Comparison of ENCODE assay signal across 28 cellular contexts in genomic region chr4:162422312-162422711, GRCh38.
"Had no signal": no experiment of that assay in that cellular context is flagged by ENCODE, and none has a peak within 500 bp of the region (broad histone marks: within the 10 kb centered on the region; RNA-seq: fewer than 3 reads in every experiment).

No MANE protein-coding gene starts in this region.

- DNase-seq: activated CD4-positive, alpha-beta memory T cell treated with anti-CD3 and anti-CD28 coated beads for 36 hours; activated CD4-positive, alpha-beta T cell treated with anti-CD3 and anti-CD28 coated beads for 36 hours; activated CD4-positive, alpha-beta T cell treated with anti-CD3 and anti-CD28 coated beads, Interleukin-2, amount 10 ng/mL, durations not matched to agents 24 days and 14 days; activated CD4-positive, CD25-positive, alpha-beta regulatory T cell; activated CD4-positive, CD25-positive, alpha-beta regulatory T cell treated with anti-CD3 and anti-CD28 coated beads, Interleukin-2, amount 50 U/mL, for 72 hours; activated CD8-positive, alpha-beta memory T cell treated with anti-CD3 and anti-CD28 coated beads, Interleukin-2, amount 10 ng/mL, durations not matched to agents 7 days and 5 days; activated CD8-positive, alpha-beta memory T cell treated with anti-CD3 and anti-CD28 coated beads, Interleukin-2, amount 50 U/mL, for 4 hours; activated CD8-positive, alpha-beta T cell treated with anti-CD3 and anti-CD28 coated beads, Interleukin-2, amount 10 ng/mL, durations not matched to agents 7 days and 5 days; activated effector memory CD4-positive, alpha-beta T cell treated with anti-CD3 and anti-CD28 coated beads, Interleukin-2, amount 50 U/mL, for 16 hours; activated naive CD4-positive, alpha-beta T cell treated with anti-CD3 and anti-CD28 coated beads for 36 hours; activated naive CD8-positive, alpha-beta T cell treated with anti-CD3 and anti-CD28 coated beads for 36 hours; activated naive CD8-positive, alpha-beta T cell treated with anti-CD3 and anti-CD28 coated beads, Interleukin-2, amount 50 U/mL, for 24 hours; activated T-cell treated with anti-CD3 and anti-CD28 coated beads, Interleukin-2, amount 50 U/mL, for 1 hour; activated T-cell treated with anti-CD3 and anti-CD28 coated beads, Interleukin-2, amount 50 U/mL, for 48 hours; adrenal gland; amygdala; aorta; body of pancreas; caudate nucleus; colonic mucosa; dorsolateral prefrontal cortex; effector memory CD4-positive, alpha-beta T cell; endodermal cell; foreskin fibroblast; heart left ventricle; T-helper 2 cell had no signal

- H3K9me3 ChIP-seq: adrenal gland, body of pancreas, colonic mucosa had no signal

- H3K4me3 ChIP-seq: adrenal gland, body of pancreas, colonic mucosa, dorsolateral prefrontal cortex, heart left ventricle had no signal

- H3K36me3 ChIP-seq: adrenal gland, colonic mucosa, heart left ventricle had no signal

- FAIRE-seq: frontal cortex had no signal

- H3K4me1 ChIP-seq: adrenal gland, body of pancreas, colonic mucosa, heart left ventricle had no signal

- ATAC-seq: activated CD4-positive, alpha-beta T cell treated with anti-CD3 and anti-CD28 coated beads for 36 hours; activated CD8-positive, alpha-beta memory T cell treated with anti-CD3 and anti-CD28 coated beads, Interleukin-2, amount 10 ng/mL, durations not matched to agents 7 days and 5 days; activated CD8-positive, alpha-beta T cell treated with anti-CD3 and anti-CD28 coated beads, Interleukin-2, amount 10 ng/mL, durations not matched to agents 7 days and 5 days; activated naive CD8-positive, alpha-beta T cell treated with anti-CD3 and anti-CD28 coated beads, Interleukin-2, amount 50 U/mL, for 24 hours; body of pancreas; esophagus mucosa; heart left ventricle had no signal
